1 cellular context compared by ENCODE assay signal in the genomic region with DNA sequence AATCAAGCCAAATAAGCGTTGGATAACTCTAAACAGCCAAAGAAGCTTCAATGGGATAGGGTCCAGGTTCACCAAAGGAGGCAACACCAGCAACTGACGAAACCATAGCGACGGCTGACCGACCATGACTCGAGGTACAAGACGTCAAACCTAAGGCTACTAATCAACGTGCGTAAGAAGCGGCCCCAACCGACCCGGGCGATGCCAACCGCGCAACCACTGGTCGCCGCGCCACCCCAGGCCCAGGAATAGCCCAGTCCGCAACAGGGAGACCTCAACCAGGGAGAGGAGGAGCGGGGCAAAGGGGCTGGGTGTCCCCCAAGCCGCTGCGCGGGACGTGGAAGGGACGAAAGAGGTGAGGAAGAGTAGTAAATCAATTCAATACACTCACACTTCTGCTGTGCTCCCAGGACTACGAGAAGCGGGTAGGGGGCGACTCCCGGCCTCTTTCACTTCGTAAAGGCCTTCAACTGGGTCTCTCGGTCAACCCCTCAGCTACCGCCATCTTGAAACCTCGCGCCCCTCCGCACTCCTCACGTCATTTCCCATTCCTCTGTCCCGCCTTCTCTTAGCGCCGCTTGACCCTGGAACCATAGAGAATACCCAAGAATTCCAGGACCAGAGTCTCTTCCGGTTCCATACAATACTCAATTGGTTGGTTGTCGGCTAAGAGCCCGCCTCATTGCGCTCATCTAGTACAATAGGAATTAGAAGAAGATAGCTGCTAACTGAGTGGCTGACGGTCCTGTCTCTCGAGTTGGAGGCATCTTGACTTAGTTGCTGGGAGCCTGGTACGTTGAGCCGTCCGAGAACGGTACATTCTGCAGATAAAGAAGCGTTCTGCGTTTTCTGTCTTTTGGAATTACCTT.
TF ChIP-seq lines count a peak whose summit lies in the region.

A gene with protein sequence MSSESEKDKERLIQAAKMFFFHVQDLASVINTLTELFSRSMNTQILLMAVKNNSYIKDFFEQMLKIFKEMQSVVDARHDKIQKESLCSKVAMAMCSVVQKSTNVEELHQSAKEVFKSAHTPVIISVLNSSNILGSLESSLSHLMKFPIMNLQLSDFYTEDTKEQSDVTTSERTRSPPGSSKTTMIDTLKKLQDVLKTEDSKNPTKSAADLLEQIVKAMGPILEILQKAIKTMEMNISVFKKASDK (plus strand): TSS at position 710 of the 869 bp plus-strand sequence. CDS start 19,266 bp downstream, outside the sequence.
A gene (minus strand): TSS at position 518 of the 869 bp plus-strand sequence. CDS start 2,095 bp downstream, outside the sequence.

TF ChIP-seq in HepG2, 621 proteins besides CTCF, POLR2A, EP300 and RAD21 (continued from another document and continues in another):
- TF ChIP-seq, protein P1, sequence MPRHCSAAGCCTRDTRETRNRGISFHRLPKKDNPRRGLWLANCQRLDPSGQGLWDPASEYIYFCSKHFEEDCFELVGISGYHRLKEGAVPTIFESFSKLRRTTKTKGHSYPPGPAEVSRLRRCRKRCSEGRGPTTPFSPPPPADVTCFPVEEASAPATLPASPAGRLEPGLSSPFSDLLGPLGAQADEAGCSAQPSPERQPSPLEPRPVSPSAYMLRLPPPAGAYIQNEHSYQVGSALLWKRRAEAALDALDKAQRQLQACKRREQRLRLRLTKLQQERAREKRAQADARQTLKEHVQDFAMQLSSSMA (CRISPR knock-in tag; IDR thresholded peaks at IDR 0.05), result no peak
- TF ChIP-seq MIXL1 (CRISPR knock-in tag; IDR thresholded peaks at IDR 0.05) (0 out of 2 replicates have a peak, but pooled peaks have one; percentile 7), ZBTB3 (CRISPR knock-in tag; IDR thresholded peaks at IDR 0.05; ENCODE audit: borderline replicate concordance, low read depth) (no peak), SMAD9 (CRISPR knock-in tag; IDR thresholded peaks at IDR 0.05) (no peak), CBX5 (CRISPR knock-in tag; IDR thresholded peaks at IDR 0.05; ENCODE audit: borderline replicate concordance) (no peak; the same call in 1 of the 2 replicates), ZNF572 (CRISPR knock-in tag; IDR thresholded peaks at IDR 0.05) (peak; percentile 57; the same call in 1 of the 2 replicates), ZNF672 (CRISPR knock-in tag; IDR thresholded peaks at IDR 0.05) (no peak), ZNF766 (CRISPR knock-in tag; IDR thresholded peaks at IDR 0.05; ENCODE audit: borderline replicate concordance) (no peak), HDAC2 (CRISPR knock-in tag; IDR thresholded peaks at IDR 0.05) (peak; percentile 47; the same call in 1 of the 2 replicates), RCOR2 (CRISPR knock-in tag; IDR thresholded peaks at IDR 0.05) (no peak), KLF16 (CRISPR knock-in tag; IDR thresholded peaks at IDR 0.05) (peak in 1 of 2 experiments; percentile 34; a peak in 1 of 4 replicates), MED1 (CRISPR knock-in tag; IDR thresholded peaks at IDR 0.05) (no peak), ISL2 (CRISPR knock-in tag; IDR thresholded peaks at IDR 0.05) (no peak), ZNF235 (CRISPR knock-in tag; IDR thresholded peaks at IDR 0.05; ENCODE audit: borderline replicate concordance) (no peak; the same call in 1 of the 2 replicates), ZSCAN9 (CRISPR knock-in tag; IDR thresholded peaks at IDR 0.05; ENCODE audit: borderline replicate concordance) (peak; percentile 58; the same call in 1 of the 2 replicates), SOX5 (CRISPR knock-in tag; IDR thresholded peaks at IDR 0.05; ENCODE audit: borderline replicate concordance) (peak; percentile 42; the same call in 1 of the 2 replicates), ATF7-NPFF (CRISPR knock-in tag; IDR thresholded peaks at IDR 0.05; ENCODE audit: low read depth) (no peak; the same call in 1 of the 2 replicates), ZFP36L2 (CRISPR knock-in tag; IDR thresholded peaks at IDR 0.05) (no peak), ZZZ3 (CRISPR knock-in tag; IDR thresholded peaks at IDR 0.05; ENCODE audit: borderline replicate concordance) (no peak; the same call in 1 of the 2 replicates), PAX8 (CRISPR knock-in tag; IDR thresholded peaks at IDR 0.05; ENCODE audit: borderline replicate concordance) (no peak), ZNF841 (CRISPR knock-in tag; IDR thresholded peaks at IDR 0.05; ENCODE audit: borderline replicate concordance) (no peak), MEF2D (CRISPR knock-in tag; IDR thresholded peaks at IDR 0.05) (no peak; the same call in 1 of the 2 replicates), EHMT2 (IDR thresholded peaks at IDR 0.05; ENCODE audit: borderline replicate concordance, low read depth, low read length) (no peak; the same call in 1 of the 2 replicates), ZNF883 (CRISPR knock-in tag; IDR thresholded peaks at IDR 0.05; ENCODE audit: not compliant biosample characterization) (no peak), RXRB (CRISPR knock-in tag; IDR thresholded peaks at IDR 0.05; ENCODE audit: borderline replicate concordance) (0 out of 2 replicates have a peak, but pooled peaks have one; percentile 11)
- TF ChIP-seq, protein P2, sequence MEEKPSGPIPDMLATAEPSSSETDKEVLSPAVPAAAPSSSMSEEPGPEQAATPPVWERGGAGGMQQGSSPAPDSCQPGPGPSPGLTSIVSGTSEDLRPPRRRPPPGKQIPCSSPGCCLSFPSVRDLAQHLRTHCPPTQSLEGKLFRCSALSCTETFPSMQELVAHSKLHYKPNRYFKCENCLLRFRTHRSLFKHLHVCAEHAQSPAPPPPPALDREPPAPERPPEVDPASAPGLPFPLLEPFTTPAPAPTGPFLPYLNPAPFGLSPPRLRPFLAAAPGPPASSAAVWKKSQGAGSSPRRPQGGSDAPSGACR (CRISPR knock-in tag; IDR thresholded peaks at IDR 0.05), result no peak
- TF ChIP-seq, protein P3, sequence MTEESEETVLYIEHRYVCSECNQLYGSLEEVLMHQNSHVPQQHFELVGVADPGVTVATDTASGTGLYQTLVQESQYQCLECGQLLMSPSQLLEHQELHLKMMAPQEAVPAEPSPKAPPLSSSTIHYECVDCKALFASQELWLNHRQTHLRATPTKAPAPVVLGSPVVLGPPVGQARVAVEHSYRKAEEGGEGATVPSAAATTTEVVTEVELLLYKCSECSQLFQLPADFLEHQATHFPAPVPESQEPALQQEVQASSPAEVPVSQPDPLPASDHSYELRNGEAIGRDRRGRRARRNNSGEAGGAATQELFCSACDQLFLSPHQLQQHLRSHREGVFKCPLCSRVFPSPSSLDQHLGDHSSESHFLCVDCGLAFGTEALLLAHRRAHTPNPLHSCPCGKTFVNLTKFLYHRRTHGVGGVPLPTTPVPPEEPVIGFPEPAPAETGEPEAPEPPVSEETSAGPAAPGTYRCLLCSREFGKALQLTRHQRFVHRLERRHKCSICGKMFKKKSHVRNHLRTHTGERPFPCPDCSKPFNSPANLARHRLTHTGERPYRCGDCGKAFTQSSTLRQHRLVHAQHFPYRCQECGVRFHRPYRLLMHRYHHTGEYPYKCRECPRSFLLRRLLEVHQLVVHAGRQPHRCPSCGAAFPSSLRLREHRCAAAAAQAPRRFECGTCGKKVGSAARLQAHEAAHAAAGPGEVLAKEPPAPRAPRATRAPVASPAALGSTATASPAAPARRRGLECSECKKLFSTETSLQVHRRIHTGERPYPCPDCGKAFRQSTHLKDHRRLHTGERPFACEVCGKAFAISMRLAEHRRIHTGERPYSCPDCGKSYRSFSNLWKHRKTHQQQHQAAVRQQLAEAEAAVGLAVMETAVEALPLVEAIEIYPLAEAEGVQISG (CRISPR knock-in tag; IDR thresholded peaks at IDR 0.05), result peak; percentile 100
- TF ChIP-seq, protein P4, sequence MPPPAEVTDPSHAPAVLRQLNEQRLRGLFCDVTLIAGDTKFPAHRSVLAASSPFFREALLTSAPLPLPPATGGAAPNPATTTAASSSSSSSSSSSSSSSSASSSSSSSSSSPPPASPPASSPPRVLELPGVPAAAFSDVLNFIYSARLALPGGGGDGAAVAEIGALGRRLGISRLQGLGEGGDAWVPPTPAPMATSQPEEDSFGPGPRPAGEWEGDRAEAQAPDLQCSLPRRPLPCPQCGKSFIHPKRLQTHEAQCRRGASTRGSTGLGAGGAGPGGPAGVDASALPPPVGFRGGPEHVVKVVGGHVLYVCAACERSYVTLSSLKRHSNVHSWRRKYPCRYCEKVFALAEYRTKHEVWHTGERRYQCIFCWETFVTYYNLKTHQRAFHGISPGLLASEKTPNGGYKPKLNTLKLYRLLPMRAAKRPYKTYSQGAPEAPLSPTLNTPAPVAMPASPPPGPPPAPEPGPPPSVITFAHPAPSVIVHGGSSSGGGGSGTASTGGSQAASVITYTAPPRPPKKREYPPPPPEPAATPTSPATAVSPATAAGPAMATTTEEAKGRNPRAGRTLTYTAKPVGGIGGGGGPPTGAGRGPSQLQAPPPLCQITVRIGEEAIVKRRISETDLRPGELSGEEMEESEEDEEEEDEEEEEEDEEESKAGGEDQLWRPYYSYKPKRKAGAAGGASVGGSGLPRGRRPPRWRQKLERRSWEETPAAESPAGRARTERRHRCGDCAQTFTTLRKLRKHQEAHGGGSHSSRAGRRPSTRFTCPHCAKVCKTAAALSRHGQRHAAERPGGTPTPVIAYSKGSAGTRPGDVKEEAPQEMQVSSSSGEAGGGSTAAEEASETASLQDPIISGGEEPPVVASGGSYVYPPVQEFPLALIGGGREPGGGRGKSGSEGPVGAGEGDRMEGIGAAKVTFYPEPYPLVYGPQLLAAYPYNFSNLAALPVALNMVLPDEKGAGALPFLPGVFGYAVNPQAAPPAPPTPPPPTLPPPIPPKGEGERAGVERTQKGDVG (CRISPR knock-in tag; IDR thresholded peaks at IDR 0.05; ENCODE audit: borderline replicate concordance), result no peak
- TF ChIP-seq, protein P5, sequence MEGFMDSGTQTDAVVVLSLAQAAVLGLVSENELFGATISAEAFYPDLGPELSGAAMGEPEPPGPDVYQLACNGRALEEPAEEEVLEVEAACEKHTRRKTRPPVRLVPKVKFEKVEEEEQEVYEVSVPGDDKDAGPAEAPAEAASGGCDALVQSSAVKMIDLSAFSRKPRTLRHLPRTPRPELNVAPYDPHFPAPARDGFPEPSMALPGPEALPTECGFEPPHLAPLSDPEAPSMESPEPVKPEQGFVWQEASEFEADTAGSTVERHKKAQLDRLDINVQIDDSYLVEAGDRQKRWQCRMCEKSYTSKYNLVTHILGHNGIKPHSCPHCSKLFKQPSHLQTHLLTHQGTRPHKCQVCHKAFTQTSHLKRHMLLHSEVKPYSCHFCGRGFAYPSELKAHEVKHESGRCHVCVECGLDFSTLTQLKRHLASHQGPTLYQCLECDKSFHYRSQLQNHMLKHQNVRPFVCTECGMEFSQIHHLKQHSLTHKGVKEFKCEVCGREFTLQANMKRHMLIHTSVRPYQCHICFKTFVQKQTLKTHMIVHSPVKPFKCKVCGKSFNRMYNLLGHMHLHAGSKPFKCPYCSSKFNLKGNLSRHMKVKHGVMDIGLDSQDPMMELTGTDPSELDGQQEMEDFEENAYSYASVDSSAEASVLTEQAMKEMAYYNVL (CRISPR knock-in tag; IDR thresholded peaks at IDR 0.05; ENCODE audit: borderline replicate concordance), result no peak
- TF ChIP-seq, protein P6, sequence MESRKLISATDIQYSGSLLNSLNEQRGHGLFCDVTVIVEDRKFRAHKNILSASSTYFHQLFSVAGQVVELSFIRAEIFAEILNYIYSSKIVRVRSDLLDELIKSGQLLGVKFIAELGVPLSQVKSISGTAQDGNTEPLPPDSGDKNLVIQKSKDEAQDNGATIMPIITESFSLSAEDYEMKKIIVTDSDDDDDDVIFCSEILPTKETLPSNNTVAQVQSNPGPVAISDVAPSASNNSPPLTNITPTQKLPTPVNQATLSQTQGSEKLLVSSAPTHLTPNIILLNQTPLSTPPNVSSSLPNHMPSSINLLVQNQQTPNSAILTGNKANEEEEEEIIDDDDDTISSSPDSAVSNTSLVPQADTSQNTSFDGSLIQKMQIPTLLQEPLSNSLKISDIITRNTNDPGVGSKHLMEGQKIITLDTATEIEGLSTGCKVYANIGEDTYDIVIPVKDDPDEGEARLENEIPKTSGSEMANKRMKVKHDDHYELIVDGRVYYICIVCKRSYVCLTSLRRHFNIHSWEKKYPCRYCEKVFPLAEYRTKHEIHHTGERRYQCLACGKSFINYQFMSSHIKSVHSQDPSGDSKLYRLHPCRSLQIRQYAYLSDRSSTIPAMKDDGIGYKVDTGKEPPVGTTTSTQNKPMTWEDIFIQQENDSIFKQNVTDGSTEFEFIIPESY (CRISPR knock-in tag; IDR thresholded peaks at IDR 0.05), result no peak
- TF ChIP-seq, protein P7, sequence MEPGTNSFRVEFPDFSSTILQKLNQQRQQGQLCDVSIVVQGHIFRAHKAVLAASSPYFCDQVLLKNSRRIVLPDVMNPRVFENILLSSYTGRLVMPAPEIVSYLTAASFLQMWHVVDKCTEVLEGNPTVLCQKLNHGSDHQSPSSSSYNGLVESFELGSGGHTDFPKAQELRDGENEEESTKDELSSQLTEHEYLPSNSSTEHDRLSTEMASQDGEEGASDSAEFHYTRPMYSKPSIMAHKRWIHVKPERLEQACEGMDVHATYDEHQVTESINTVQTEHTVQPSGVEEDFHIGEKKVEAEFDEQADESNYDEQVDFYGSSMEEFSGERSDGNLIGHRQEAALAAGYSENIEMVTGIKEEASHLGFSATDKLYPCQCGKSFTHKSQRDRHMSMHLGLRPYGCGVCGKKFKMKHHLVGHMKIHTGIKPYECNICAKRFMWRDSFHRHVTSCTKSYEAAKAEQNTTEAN (CRISPR knock-in tag; conservative IDR thresholded peaks at IDR 0.05), result no peak
- TF ChIP-seq, protein P8, sequence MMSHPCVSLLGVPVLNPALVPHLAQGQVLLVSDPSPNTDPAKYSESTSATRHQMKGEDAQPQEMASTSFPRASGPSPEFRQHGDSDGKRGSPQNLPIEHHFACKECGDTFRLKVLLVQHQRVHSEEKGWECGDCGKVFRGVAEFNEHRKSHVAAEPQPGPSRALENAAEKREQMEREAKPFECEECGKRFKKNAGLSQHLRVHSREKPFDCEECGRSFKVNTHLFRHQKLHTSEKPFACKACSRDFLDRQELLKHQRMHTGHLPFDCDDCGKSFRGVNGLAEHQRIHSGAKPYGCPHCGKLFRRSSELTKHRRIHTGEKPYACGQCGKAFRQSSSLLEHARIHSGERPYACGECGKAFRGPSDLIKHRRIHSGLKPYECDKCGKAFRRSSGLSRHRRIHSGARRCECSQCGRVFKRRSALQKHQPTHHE (CRISPR knock-in tag; IDR thresholded peaks at IDR 0.05; ENCODE audit: borderline replicate concordance), result no peak
- TF ChIP-seq, protein P9, sequence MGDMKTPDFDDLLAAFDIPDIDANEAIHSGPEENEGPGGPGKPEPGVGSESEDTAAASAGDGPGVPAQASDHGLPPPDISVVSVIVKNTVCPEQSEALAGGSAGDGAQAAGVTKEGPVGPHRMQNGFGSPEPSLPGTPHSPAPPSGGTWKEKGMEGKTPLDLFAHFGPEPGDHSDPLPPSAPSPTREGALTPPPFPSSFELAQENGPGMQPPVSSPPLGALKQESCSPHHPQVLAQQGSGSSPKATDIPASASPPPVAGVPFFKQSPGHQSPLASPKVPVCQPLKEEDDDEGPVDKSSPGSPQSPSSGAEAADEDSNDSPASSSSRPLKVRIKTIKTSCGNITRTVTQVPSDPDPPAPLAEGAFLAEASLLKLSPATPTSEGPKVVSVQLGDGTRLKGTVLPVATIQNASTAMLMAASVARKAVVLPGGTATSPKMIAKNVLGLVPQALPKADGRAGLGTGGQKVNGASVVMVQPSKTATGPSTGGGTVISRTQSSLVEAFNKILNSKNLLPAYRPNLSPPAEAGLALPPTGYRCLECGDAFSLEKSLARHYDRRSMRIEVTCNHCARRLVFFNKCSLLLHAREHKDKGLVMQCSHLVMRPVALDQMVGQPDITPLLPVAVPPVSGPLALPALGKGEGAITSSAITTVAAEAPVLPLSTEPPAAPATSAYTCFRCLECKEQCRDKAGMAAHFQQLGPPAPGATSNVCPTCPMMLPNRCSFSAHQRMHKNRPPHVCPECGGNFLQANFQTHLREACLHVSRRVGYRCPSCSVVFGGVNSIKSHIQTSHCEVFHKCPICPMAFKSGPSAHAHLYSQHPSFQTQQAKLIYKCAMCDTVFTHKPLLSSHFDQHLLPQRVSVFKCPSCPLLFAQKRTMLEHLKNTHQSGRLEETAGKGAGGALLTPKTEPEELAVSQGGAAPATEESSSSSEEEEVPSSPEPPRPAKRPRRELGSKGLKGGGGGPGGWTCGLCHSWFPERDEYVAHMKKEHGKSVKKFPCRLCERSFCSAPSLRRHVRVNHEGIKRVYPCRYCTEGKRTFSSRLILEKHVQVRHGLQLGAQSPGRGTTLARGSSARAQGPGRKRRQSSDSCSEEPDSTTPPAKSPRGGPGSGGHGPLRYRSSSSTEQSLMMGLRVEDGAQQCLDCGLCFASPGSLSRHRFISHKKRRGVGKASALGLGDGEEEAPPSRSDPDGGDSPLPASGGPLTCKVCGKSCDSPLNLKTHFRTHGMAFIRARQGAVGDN (CRISPR knock-in tag; IDR thresholded peaks at IDR 0.05), result peak; percentile 73
